ENCODE assay signal across 8 cellular contexts in the genomic region with DNA sequence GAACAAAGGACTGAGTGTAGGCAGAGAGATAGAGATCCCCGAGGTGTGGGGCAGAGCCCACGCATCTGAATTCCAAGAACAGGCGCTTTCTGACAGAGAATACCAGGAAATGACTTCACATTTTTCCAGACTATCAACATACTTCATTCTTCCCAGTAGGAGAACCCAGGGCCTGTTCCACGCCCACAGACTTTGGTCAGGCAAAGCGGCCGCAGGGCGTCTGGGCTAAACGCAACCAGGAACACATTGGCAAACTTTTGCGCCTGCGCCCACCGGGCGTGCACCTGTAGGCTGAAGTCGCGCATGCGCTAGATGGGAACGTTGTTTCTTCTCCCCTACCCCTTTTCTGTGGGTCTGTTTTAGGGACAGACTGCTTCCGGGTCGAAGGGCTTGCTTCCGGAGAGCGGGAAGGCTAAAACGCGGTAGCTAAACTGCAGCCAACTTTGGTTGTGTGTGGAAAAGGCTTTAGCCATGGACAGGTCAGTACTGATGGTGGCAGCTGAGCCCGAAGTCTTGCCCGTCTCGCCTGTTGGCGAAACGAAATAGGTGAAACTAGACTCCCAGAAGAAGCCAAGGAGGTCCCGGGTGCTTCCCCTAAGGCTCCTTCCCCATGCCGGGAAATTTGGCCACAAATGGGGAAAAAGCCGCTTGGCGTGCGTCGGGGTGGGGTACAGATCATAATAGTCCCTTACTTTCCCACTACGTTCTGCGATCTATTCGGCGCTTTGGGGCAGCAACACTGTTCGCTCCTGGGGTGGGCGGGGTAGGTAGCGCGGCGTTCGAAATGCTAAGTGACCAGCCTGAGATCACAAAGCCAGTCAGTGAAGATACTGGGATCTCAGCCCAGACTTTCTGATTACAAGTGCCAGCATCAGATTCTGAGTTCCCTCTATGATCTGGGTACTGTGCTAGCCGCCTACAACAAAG. TPM values are rescaled to one million over a fixed set of nuclear protein-coding genes. Genes with fewer than 3 reads are reported as not detected.
A peak's percentile ranks its signal among the peaks of the same experiment; 100 is the strongest.
DNase-seq lines count a peak whose midpoint lies in the region; ATAC-seq and TF ChIP-seq lines count a peak whose summit lies in the region.

A gene (plus strand): TSS at position 384 of the 927 bp plus-strand sequence. CDS start 88 bp downstream, at position 472.

- no peaks in the 10 kb centered on the region for H3K9me3 Mint-ChIP-seq in activated B cell treated with CpG ODN at 0.5 μM for 24 hours
- no peaks in the 10 kb centered on the region for H3K9me3 Mint-ChIP-seq in immature natural killer cell

- H3K9me3 ChIP-seq in AG04450 (ENCODE audit: control insufficient read depth, insufficient read depth, low read length), result no peaks in the 10 kb centered on the region

- no peaks in the 10 kb centered on the region for H3K27me3 ChIP-seq in AG04450 (ENCODE audit: control insufficient read depth, insufficient read depth, low read length)

- peak; percentile 94 for ATAC-seq in GM18909 (IDR thresholded peaks at IDR 0.05; ENCODE audit: poor library complexity, unreplicated experiment)
- ATAC-seq in HG03175 (IDR thresholded peaks at IDR 0.05; ENCODE audit: unreplicated experiment), result peak; percentile 97
- peak; percentile 97 for ATAC-seq in activated B cell treated with CpG ODN at 0.5 μM for 24 hours (ENCODE audit: low read depth)

- POLR2A ChIA-PET in AG04450 (lab: Yijun Ruan, JAX), result no interaction called here
- POLR2A ChIA-PET in activated B cell treated with CpG ODN at 0.5 μM for 24 hours (lab: Charles Lee), result interaction anchor here (0.5 to 2.1 kb wide), 12 partner anchors 60 to 1418 kb away, joined by 3 to 14 read pairs (median 3); a partner anchor contains a TSS

- CTCF ChIA-PET in AG04450 (lab: Charles Lee) (interaction anchor here (0.9 to 2.2 kb wide), 3 partner anchors 327 to 464 kb away, joined by 4 to 8 read pairs (median 6); no protein-coding TSS in a partner anchor), activated B cell treated with CpG ODN at 0.5 μM for 24 hours (lab: Charles Lee) (interaction anchor here (1.7 kb wide), 1 partner anchor 328 kb away, joined by 5 read pairs; no protein-coding TSS in a partner anchor)

- H3K4me3 ChIP-seq in AG04450 (ENCODE audit: low read depth, low read length), result peak within 1 kb of the TSS; percentile 97

- H3K36me3 Mint-ChIP-seq in activated B cell treated with CpG ODN at 0.5 μM for 24 hours (ENCODE audit: low read depth), result peaks cover 29% of the 10 kb centered on the region
- peaks cover 7 to 16% (median 9%) of the 10 kb centered on the region in 3 donors for H3K36me3 Mint-ChIP-seq in immature natural killer cell

- H3K4me3 Mint-ChIP-seq in activated B cell treated with CpG ODN at 0.5 μM for 24 hours (peak within 1 kb of the TSS; percentile 98), immature natural killer cell (peak within 1 kb of the TSS; percentile 96 to 99 (median 97))

- peak within 1 kb of the TSS; percentile 92 for H3K27ac ChIP-seq in AG04450 (ENCODE audit: low read depth, low read length)
- H3K27ac ChIP-seq in caudate nucleus (ENCODE audit: low read depth, low read length), result peak within 1 kb of the TSS; percentile 71

- peak; percentile 99 for DNase-seq in AG04450 (ENCODE audit: low read depth, low spot score)
- DNase-seq in NCI-H226, result peak; percentile 100
- DNase-seq in activated B cell treated with CpG ODN at 0.5 μM for 24 hours, result peak; percentile 93
- DNase-seq in caudate nucleus (lab: John Stamatoyannopoulos, UW), result peak; percentile 66 to 97 (median 91)
- peak; percentile 95 to 97 (median 96) for DNase-seq in immature natural killer cell
- DNase-seq in smooth muscle cell of the brain vasculature (ENCODE audit: low read depth, low spot score), result peak; percentile 97

- peak; percentile 38 for TF ChIP-seq CTCF in AG04450 (IDR thresholded peaks at IDR 0.05; ENCODE audit: low read depth, low read length)
- no peak for TF ChIP-seq CTCF in activated B cell treated with CpG ODN at 0.5 μM for 24 hours (IDR thresholded peaks at IDR 0.05)

- H3K4me1 Mint-ChIP-seq in activated B cell treated with CpG ODN at 0.5 μM for 24 hours (peaks cover 33% of the 10 kb centered on the region), immature natural killer cell (peaks cover 29 to 43% of the 10 kb centered on the region in 2 donors)

- H3K27ac Mint-ChIP-seq in activated B cell treated with CpG ODN at 0.5 μM for 24 hours, result peak within 1 kb of the TSS; percentile 97
- peak within 1 kb of the TSS; percentile 96 to 99 (median 98) for H3K27ac Mint-ChIP-seq in immature natural killer cell

- no peaks in the 10 kb centered on the region for H3K27me3 Mint-ChIP-seq in activated B cell treated with CpG ODN at 0.5 μM for 24 hours
- H3K27me3 Mint-ChIP-seq in immature natural killer cell (ENCODE audit: low read depth in 3 of 3), result peaks cover 8 to 10% (median 10%) of the 10 kb centered on the region in 3 donors

- intact Hi-C loops in activated B cell treated with CpG ODN at 0.5 μM for 24 hours (cut with micrococcal nuclease), result loop anchor here (1.0 to 5.0 kb wide), 8 partner anchors 59 to 464 kb away; a partner anchor contains a TSS

RNA-seq across cellular contexts. Expression of the gene that starts here (rescaled TPM):
- polyA plus RNA-seq in AG04450 (2011; rRNA removed) (31.5 and 46.7 TPM in 2 replicates), immature natural killer cell (10 to 100 TPM; 24.9 to 48.8 (median 42.3) TPM)
- polyA minus RNA-seq in AG04450 (2011; rRNA and poly(A)+ RNA removed), result 18.3 and 26.2 TPM in 2 replicates
- 75.0 and 90.8 TPM in 2 replicates for total RNA-seq in activated B cell treated with CpG ODN at 0.5 μM for 24 hours

Comparison
In these comparisons a context has a peak if more than half of its experiments do, and no peak if none do; other contexts are left out.
1. Peak in every context shown above with its lines: DNase-seq, ATAC-seq, H3K4me3 ChIP-seq and H3K27ac ChIP-seq.